Comparison of ENCODE assay signal across 1 cellular context in the genomic region with DNA sequence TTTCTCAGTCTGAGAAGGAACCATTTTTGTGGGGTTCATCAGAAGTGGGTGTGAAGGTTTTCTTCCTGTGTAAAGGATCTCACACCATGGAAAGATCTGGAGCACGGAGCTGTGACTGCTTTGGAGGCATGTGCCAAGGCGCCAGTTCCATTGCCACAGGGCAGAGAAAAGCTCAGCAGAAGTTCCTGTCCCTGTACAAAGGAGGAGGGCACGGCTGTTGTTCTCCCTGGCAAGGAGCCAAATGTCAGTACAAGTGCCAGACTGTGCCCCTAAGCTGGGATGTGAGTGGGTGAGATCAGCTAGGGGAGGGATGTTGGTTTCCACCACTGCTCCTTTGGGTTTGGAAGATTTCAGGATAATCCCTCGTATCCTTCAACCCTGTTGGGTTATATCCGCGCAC.
TF ChIP-seq lines count a peak whose summit lies in the region.

No MANE protein-coding gene starts in this region.

TF ChIP-seq in HEK293, 187 proteins besides CTCF, POLR2A, EP300 and RAD21 (continued from another document and continues in another):
- TF ChIP-seq, protein P1, sequence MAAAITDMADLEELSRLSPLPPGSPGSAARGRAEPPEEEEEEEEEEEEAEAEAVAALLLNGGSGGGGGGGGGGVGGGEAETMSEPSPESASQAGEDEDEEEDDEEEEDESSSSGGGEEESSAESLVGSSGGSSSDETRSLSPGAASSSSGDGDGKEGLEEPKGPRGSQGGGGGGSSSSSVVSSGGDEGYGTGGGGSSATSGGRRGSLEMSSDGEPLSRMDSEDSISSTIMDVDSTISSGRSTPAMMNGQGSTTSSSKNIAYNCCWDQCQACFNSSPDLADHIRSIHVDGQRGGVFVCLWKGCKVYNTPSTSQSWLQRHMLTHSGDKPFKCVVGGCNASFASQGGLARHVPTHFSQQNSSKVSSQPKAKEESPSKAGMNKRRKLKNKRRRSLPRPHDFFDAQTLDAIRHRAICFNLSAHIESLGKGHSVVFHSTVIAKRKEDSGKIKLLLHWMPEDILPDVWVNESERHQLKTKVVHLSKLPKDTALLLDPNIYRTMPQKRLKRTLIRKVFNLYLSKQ (tag by site-specific recombination; IDR thresholded peaks at IDR 0.05; ENCODE audit: borderline replicate concordance): no peak
- no peak for TF ChIP-seq ZNF629 (tag by site-specific recombination; IDR thresholded peaks at IDR 0.05)
- TF ChIP-seq SCRT2 (tag by site-specific recombination; IDR thresholded peaks at IDR 0.05): no peak
- TF ChIP-seq, protein P2, sequence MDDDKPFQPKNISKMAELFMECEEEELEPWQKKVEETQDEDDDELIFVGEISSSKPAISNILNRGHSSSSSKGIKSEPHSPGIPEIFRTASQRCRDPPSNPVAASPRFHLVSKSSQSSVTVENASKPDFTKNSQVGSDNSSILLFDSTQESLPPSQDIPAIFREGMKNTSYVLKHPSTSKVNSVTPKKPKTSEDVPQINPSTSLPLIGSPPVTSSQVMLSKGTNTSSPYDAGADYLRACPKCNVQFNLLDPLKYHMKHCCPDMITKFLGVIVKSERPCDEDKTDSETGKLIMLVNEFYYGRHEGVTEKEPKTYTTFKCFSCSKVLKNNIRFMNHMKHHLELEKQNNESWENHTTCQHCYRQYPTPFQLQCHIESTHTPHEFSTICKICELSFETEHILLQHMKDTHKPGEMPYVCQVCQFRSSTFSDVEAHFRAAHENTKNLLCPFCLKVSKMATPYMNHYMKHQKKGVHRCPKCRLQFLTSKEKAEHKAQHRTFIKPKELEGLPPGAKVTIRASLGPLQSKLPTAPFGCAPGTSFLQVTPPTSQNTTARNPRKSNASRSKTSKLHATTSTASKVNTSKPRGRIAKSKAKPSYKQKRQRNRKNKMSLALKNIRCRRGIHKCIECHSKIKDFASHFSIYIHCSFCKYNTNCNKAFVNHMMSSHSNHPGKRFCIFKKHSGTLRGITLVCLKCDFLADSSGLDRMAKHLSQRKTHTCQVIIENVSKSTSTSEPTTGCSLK (tag by site-specific recombination; IDR thresholded peaks at IDR 0.05): no peak
- TF ChIP-seq ZNF561 (tag by site-specific recombination; IDR thresholded peaks at IDR 0.05; ENCODE audit: borderline replicate concordance): no peak
- TF ChIP-seq ZNF792 (tag by site-specific recombination; IDR thresholded peaks at IDR 0.05): no peak
- TF ChIP-seq ZFHX2 (tag by site-specific recombination; conservative IDR thresholded peaks at IDR 0.05): peak; percentile 34; the same call in 1 of the 2 replicates
- 0 out of 2 replicates have a peak, but pooled peaks have one; percentile 35 for TF ChIP-seq ZNF184 (tag by site-specific recombination; IDR thresholded peaks at IDR 0.05)
- TF ChIP-seq, protein P3, sequence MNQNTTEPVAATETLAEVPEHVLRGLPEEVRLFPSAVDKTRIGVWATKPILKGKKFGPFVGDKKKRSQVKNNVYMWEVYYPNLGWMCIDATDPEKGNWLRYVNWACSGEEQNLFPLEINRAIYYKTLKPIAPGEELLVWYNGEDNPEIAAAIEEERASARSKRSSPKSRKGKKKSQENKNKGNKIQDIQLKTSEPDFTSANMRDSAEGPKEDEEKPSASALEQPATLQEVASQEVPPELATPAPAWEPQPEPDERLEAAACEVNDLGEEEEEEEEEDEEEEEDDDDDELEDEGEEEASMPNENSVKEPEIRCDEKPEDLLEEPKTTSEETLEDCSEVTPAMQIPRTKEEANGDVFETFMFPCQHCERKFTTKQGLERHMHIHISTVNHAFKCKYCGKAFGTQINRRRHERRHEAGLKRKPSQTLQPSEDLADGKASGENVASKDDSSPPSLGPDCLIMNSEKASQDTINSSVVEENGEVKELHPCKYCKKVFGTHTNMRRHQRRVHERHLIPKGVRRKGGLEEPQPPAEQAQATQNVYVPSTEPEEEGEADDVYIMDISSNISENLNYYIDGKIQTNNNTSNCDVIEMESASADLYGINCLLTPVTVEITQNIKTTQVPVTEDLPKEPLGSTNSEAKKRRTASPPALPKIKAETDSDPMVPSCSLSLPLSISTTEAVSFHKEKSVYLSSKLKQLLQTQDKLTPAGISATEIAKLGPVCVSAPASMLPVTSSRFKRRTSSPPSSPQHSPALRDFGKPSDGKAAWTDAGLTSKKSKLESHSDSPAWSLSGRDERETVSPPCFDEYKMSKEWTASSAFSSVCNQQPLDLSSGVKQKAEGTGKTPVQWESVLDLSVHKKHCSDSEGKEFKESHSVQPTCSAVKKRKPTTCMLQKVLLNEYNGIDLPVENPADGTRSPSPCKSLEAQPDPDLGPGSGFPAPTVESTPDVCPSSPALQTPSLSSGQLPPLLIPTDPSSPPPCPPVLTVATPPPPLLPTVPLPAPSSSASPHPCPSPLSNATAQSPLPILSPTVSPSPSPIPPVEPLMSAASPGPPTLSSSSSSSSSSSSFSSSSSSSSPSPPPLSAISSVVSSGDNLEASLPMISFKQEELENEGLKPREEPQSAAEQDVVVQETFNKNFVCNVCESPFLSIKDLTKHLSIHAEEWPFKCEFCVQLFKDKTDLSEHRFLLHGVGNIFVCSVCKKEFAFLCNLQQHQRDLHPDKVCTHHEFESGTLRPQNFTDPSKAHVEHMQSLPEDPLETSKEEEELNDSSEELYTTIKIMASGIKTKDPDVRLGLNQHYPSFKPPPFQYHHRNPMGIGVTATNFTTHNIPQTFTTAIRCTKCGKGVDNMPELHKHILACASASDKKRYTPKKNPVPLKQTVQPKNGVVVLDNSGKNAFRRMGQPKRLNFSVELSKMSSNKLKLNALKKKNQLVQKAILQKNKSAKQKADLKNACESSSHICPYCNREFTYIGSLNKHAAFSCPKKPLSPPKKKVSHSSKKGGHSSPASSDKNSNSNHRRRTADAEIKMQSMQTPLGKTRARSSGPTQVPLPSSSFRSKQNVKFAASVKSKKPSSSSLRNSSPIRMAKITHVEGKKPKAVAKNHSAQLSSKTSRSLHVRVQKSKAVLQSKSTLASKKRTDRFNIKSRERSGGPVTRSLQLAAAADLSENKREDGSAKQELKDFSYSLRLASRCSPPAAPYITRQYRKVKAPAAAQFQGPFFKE (tag by site-specific recombination; IDR thresholded peaks at IDR 0.05; ENCODE audit: borderline replicate concordance): no peak
- TF ChIP-seq, protein P4, sequence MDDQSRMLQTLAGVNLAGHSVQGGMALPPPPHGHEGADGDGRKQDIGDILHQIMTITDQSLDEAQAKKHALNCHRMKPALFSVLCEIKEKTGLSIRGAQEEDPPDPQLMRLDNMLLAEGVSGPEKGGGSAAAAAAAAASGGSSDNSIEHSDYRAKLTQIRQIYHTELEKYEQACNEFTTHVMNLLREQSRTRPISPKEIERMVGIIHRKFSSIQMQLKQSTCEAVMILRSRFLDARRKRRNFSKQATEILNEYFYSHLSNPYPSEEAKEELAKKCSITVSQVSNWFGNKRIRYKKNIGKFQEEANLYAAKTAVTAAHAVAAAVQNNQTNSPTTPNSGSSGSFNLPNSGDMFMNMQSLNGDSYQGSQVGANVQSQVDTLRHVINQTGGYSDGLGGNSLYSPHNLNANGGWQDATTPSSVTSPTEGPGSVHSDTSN (CRISPR knock-in tag; IDR thresholded peaks at IDR 0.05): no peak
- peak; percentile 83 for TF ChIP-seq ZNF544 (tag by site-specific recombination; IDR thresholded peaks at IDR 0.05)
- TF ChIP-seq SP7 (tag by site-specific recombination; IDR thresholded peaks at IDR 0.05): no peak
- TF ChIP-seq ZNF548 (tag by site-specific recombination; IDR thresholded peaks at IDR 0.05): no peak
- TF ChIP-seq, protein P5, sequence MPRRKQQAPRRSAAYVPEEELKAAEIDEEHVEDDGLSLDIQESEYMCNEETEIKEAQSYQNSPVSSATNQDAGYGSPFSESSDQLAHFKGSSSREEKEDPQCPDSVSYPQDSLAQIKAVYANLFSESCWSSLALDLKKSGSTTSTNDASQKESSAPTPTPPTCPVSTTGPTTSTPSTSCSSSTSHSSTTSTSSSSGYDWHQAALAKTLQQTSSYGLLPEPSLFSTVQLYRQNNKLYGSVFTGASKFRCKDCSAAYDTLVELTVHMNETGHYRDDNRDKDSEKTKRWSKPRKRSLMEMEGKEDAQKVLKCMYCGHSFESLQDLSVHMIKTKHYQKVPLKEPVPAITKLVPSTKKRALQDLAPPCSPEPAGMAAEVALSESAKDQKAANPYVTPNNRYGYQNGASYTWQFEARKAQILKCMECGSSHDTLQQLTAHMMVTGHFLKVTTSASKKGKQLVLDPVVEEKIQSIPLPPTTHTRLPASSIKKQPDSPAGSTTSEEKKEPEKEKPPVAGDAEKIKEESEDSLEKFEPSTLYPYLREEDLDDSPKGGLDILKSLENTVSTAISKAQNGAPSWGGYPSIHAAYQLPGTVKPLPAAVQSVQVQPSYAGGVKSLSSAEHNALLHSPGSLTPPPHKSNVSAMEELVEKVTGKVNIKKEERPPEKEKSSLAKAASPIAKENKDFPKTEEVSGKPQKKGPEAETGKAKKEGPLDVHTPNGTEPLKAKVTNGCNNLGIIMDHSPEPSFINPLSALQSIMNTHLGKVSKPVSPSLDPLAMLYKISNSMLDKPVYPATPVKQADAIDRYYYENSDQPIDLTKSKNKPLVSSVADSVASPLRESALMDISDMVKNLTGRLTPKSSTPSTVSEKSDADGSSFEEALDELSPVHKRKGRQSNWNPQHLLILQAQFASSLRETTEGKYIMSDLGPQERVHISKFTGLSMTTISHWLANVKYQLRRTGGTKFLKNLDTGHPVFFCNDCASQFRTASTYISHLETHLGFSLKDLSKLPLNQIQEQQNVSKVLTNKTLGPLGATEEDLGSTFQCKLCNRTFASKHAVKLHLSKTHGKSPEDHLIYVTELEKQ (tag by site-specific recombination; IDR thresholded peaks at IDR 0.05; ENCODE audit: borderline replicate concordance): no peak
- no peak for TF ChIP-seq ZNF423 (tag by site-specific recombination; IDR thresholded peaks at IDR 0.05)
- TF ChIP-seq, protein P6, sequence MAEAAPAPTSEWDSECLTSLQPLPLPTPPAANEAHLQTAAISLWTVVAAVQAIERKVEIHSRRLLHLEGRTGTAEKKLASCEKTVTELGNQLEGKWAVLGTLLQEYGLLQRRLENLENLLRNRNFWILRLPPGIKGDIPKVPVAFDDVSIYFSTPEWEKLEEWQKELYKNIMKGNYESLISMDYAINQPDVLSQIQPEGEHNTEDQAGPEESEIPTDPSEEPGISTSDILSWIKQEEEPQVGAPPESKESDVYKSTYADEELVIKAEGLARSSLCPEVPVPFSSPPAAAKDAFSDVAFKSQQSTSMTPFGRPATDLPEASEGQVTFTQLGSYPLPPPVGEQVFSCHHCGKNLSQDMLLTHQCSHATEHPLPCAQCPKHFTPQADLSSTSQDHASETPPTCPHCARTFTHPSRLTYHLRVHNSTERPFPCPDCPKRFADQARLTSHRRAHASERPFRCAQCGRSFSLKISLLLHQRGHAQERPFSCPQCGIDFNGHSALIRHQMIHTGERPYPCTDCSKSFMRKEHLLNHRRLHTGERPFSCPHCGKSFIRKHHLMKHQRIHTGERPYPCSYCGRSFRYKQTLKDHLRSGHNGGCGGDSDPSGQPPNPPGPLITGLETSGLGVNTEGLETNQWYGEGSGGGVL (tag by site-specific recombination; IDR thresholded peaks at IDR 0.05): peak; percentile 56
- peak; percentile 71; the same call in 1 of the 2 replicates for TF ChIP-seq ZNF776 (tag by site-specific recombination; IDR thresholded peaks at IDR 0.05; ENCODE audit: borderline replicate concordance)
- no peak for TF ChIP-seq ZNF521 (tag by site-specific recombination; IDR thresholded peaks at IDR 0.05)
- no peak for TF ChIP-seq ZBTB7A (tag by site-specific recombination; IDR thresholded peaks at IDR 0.05; ENCODE audit: low read depth)
- no peak for TF ChIP-seq ZNF843 (tag by site-specific recombination; IDR thresholded peaks at IDR 0.05)
- TF ChIP-seq ZNF391 (tag by site-specific recombination; IDR thresholded peaks at IDR 0.05; ENCODE audit: borderline replicate concordance, low read depth): no peak
- TF ChIP-seq, protein P7, sequence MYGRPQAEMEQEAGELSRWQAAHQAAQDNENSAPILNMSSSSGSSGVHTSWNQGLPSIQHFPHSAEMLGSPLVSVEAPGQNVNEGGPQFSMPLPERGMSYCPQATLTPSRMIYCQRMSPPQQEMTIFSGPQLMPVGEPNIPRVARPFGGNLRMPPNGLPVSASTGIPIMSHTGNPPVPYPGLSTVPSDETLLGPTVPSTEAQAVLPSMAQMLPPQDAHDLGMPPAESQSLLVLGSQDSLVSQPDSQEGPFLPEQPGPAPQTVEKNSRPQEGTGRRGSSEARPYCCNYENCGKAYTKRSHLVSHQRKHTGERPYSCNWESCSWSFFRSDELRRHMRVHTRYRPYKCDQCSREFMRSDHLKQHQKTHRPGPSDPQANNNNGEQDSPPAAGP (tag by site-specific recombination; IDR thresholded peaks at IDR 0.05): no peak
- TF ChIP-seq, protein P8, sequence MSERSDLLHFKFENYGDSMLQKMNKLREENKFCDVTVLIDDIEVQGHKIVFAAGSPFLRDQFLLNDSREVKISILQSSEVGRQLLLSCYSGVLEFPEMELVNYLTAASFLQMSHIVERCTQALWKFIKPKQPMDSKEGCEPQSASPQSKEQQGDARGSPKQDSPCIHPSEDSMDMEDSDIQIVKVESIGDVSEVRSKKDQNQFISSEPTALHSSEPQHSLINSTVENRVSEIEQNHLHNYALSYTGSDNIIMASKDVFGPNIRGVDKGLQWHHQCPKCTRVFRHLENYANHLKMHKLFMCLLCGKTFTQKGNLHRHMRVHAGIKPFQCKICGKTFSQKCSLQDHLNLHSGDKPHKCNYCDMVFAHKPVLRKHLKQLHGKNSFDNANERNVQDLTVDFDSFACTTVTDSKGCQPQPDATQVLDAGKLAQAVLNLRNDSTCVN (tag by site-specific recombination; optimal IDR thresholded peaks at IDR 0.05): no peak
- TF ChIP-seq, protein P9, sequence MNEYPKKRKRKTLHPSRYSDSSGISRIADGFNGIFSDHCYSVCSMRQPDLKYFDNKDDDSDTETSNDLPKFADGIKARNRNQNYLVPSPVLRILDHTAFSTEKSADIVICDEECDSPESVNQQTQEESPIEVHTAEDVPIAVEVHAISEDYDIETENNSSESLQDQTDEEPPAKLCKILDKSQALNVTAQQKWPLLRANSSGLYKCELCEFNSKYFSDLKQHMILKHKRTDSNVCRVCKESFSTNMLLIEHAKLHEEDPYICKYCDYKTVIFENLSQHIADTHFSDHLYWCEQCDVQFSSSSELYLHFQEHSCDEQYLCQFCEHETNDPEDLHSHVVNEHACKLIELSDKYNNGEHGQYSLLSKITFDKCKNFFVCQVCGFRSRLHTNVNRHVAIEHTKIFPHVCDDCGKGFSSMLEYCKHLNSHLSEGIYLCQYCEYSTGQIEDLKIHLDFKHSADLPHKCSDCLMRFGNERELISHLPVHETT (tag by site-specific recombination; IDR thresholded peaks at IDR 0.05): no peak
- 0 out of 2 replicates have a peak, but pooled peaks have one; percentile 32 for TF ChIP-seq ZNF341 (tag by site-specific recombination; IDR thresholded peaks at IDR 0.05; ENCODE audit: low read depth)
- no peak for TF ChIP-seq ZNF292 (tag by site-specific recombination; IDR thresholded peaks at IDR 0.05; ENCODE audit: borderline replicate concordance, low read depth)
- no peak for TF ChIP-seq ZNF350 (tag by site-specific recombination; IDR thresholded peaks at IDR 0.05)
- TF ChIP-seq ZNF610 (tag by site-specific recombination; IDR thresholded peaks at IDR 0.05; ENCODE audit: borderline replicate concordance): no peak
- TF ChIP-seq ZNF335 (tag by site-specific recombination; conservative IDR thresholded peaks at IDR 0.05): no peak
- TF ChIP-seq ZNF785 (tag by site-specific recombination; IDR thresholded peaks at IDR 0.05): no peak
